ENCODE assay signal across 8 cellular contexts in genomic region chr7:107563072-107563760, GRCh38. TPM values are rescaled to one million over a fixed set of nuclear protein-coding genes. Genes with fewer than 3 reads are reported as not detected.
A peak's percentile ranks its signal among the peaks of the same experiment; 100 is the strongest.
DNase-seq lines count a peak whose midpoint lies in the region; ATAC-seq, FAIRE-seq and TF ChIP-seq lines count a peak whose summit lies in the region.

No MANE protein-coding gene starts in this region.

- peaks cover 50% of the 10 kb centered on the region for H3K4me1 ChIP-seq in CD8-positive, alpha-beta memory T cell (ENCODE audit: insufficient read depth, low read length)
- H3K4me1 ChIP-seq in RWPE2 (ENCODE audit: insufficient read depth, poor library complexity, severe bottlenecking) (peaks cover 37% of the 10 kb centered on the region), endothelial cell of umbilical vein (ENCODE audit: control insufficient read depth, extremely low read depth, insufficient read depth, low read length) (peaks cover 33% of the 10 kb centered on the region), muscle layer of duodenum (ENCODE audit: control insufficient read depth in 1 of 2, insufficient read depth in 2 of 2, low read length in 2 of 2) (peaks cover 6 to 43% of the 10 kb centered on the region in 2 donors)

- TF ChIP-seq POLR2A in endothelial cell of umbilical vein (IDR thresholded peaks at IDR 0.05; ENCODE audit: low read depth, low read length) = no peak

- ATAC-seq in GM19438 (IDR thresholded peaks at IDR 0.05; ENCODE audit: low read depth, unreplicated experiment) (peak; percentile 62), HG03432 (IDR thresholded peaks at IDR 0.05; ENCODE audit: unreplicated experiment) (peak; percentile 69), RWPE2 (ENCODE audit: low read depth) (peak; percentile 49)

- H3K9me3 Mint-ChIP-seq in CD8-positive, alpha-beta memory T cell = no peaks in the 10 kb centered on the region

- CTCF ChIA-PET in CD8-positive, alpha-beta memory T cell (lab: Charles Lee) = interaction anchor here (1.2 to 1.4 kb wide), 4 partner anchors 14 to 316 kb away, joined by 3 to 5 read pairs (median 4); no protein-coding TSS in a partner anchor
- CTCF ChIA-PET in endothelial cell of umbilical vein (lab: Charles Lee) (interaction anchor here (0.7 to 3.0 kb wide), 7 partner anchors 9 to 312 kb away, joined by 3 to 10 read pairs (median 4); no protein-coding TSS in a partner anchor), HEK293T (lab: Yijun Ruan, JAX) (interaction anchor here (0.7 kb wide), 1 partner anchor 414 kb away, joined by 3 read pairs; no protein-coding TSS in a partner anchor)

- peak overlapping the region; percentile 91 to 98 (median 94) for H3K27ac Mint-ChIP-seq in CD8-positive, alpha-beta memory T cell

- no peaks in the 10 kb centered on the region for H3K36me3 ChIP-seq in CD8-positive, alpha-beta memory T cell (ENCODE audit: insufficient read depth, low read length)
- peaks cover 32% of the 10 kb centered on the region for H3K36me3 ChIP-seq in RWPE2 (ENCODE audit: low read depth)
- H3K36me3 ChIP-seq in endothelial cell of umbilical vein (ENCODE audit: control insufficient read depth in 2 of 2, extremely low read depth in 1 of 2, insufficient read depth in 2 of 2, low read length in 2 of 2) = no peaks in the 10 kb centered on the region
- peaks cover 0 to 6% of the 10 kb centered on the region in 2 donors for H3K36me3 ChIP-seq in muscle layer of duodenum (ENCODE audit: control insufficient read depth in 1 of 2, insufficient read depth in 2 of 2, low read length in 2 of 2)

- H3K9me3 ChIP-seq in CD8-positive, alpha-beta memory T cell (ENCODE audit: low read length) = no peaks in the 10 kb centered on the region
- H3K9me3 ChIP-seq in RWPE2 (ENCODE audit: severe bottlenecking) (no peaks in the 10 kb centered on the region), endothelial cell of umbilical vein (replicated peaks; ENCODE audit: control insufficient read depth, insufficient read depth, low read length) (no peaks in the 10 kb centered on the region), muscle layer of duodenum (ENCODE audit: control insufficient read depth in 1 of 2, low read length in 2 of 2) (no peaks in the 10 kb centered on the region)

- no peaks in the 10 kb centered on the region for H3K27me3 Mint-ChIP-seq in CD8-positive, alpha-beta memory T cell

- H3K36me3 Mint-ChIP-seq in CD8-positive, alpha-beta memory T cell = peaks cover 0 to 20% (median 0%) of the 10 kb centered on the region in 3 donors

- H2AFZ ChIP-seq in endothelial cell of umbilical vein (ENCODE audit: low read depth, low read length) = peak overlapping the region; percentile 98

- H3K27me3 ChIP-seq in CD8-positive, alpha-beta memory T cell (ENCODE audit: insufficient read depth, low read length, poor library complexity, severe bottlenecking) = no peaks in the 10 kb centered on the region
- no peaks in the 10 kb centered on the region for H3K27me3 ChIP-seq in RWPE2 (ENCODE audit: insufficient read depth, poor library complexity, severe bottlenecking)
- H3K27me3 ChIP-seq in endothelial cell of umbilical vein (ENCODE audit: control insufficient read depth in 2 of 2, insufficient read depth in 2 of 2, low read length in 2 of 2) = no peaks in the 10 kb centered on the region
- H3K27me3 ChIP-seq in muscle layer of duodenum (ENCODE audit: low read depth, low read length) = no peaks in the 10 kb centered on the region

- H3K4me3 ChIP-seq in CD8-positive, alpha-beta memory T cell (ENCODE audit: low read length) = peak overlapping the region; percentile 77
- peak overlapping the region; percentile 94 for H3K4me3 ChIP-seq in RWPE2 (ENCODE audit: severe bottlenecking)
- H3K4me3 ChIP-seq in endothelial cell of umbilical vein (replicated peaks in 1 of 3; ENCODE audit: insufficient read depth in 1 of 3, low read depth in 1 of 3, low read length in 3 of 3) = peak overlapping the region; percentile 87 to 99 (median 95)
- peak overlapping the region; percentile 72 to 92 for H3K4me3 ChIP-seq in muscle layer of duodenum (ENCODE audit: low read depth in 1 of 2, low read length in 2 of 2)

- H3K4me3 Mint-ChIP-seq in CD8-positive, alpha-beta memory T cell = peak overlapping the region; percentile 78 to 96 (median 86)

- intact Hi-C loops in endothelial cell of umbilical vein (cut with micrococcal nuclease) = loop anchor here (5.0 to 10.0 kb wide), 2 partner anchors 101 to 162 kb away; no protein-coding TSS in a partner anchor

- peak overlapping the region; percentile 92 for H3K27ac ChIP-seq in CD8-positive, alpha-beta memory T cell (ENCODE audit: low read depth, low read length)
- H3K27ac ChIP-seq in RWPE2 (ENCODE audit: poor library complexity, severe bottlenecking) (peak overlapping the region; percentile 90), endothelial cell of umbilical vein (ENCODE audit: insufficient read depth, low read depth, low read length) (peak overlapping the region; percentile 72), muscle layer of duodenum (ENCODE audit: low read length) (peak overlapping the region; percentile 91)

- peaks cover 56 to 69% (median 63%) of the 10 kb centered on the region in 3 donors for H3K4me1 Mint-ChIP-seq in CD8-positive, alpha-beta memory T cell

- no peak for DNase-seq in CD8-positive, alpha-beta memory T cell
- DNase-seq in RWPE2 (ENCODE audit: low spot score) (peak; percentile 64), endothelial cell of umbilical vein (ENCODE audit: low read depth, low spot score) (no peak), islet precursor cell (no peak), HEK293T (ENCODE audit: extremely low spot score) (no peak)

- POLR2A ChIA-PET in CD8-positive, alpha-beta memory T cell (lab: Charles Lee) = interaction anchor here (0.5 to 2.7 kb wide), 6 partner anchors 17 to 699 kb away, joined by 3 to 22 read pairs (median 6); partner anchors contain the start of genes BCAP29, CBLL1 and HBP1
- POLR2A ChIA-PET in endothelial cell of umbilical vein (lab: Charles Lee) = interaction anchor here (1.2 kb wide), 1 partner anchor 32 kb away, joined by 5 read pairs; no protein-coding TSS in a partner anchor
- POLR2A ChIA-PET in HEK293T (lab: Yijun Ruan, JAX) = interaction anchor here (0.8 to 1.9 kb wide), 9 partner anchors 9 to 395 kb away, joined by 3 to 5 read pairs (median 4); partner anchors contain the start of genes BCAP29 and HBP1

- TF ChIP-seq CTCF in RWPE2 (IDR thresholded peaks at IDR 0.05; ENCODE audit: poor library complexity, severe bottlenecking) (no peak), endothelial cell of umbilical vein (IDR thresholded peaks at IDR 0.05; ENCODE audit: extremely low read depth in 1 of 2, insufficient read depth in 1 of 2, low read depth in 1 of 2, low read length in 2 of 2) (no peak)

- no TSS peak for BruUV-seq in endothelial cell of umbilical vein (replicated peaks; lab: Mats Ljungman, UMichigan)

- peaks cover 43% of the 10 kb centered on the region for H3K79me2 ChIP-seq in endothelial cell of umbilical vein (ENCODE audit: control insufficient read depth, insufficient read depth, low read length)

- no peak for FAIRE-seq in endothelial cell of umbilical vein (lab: Jason Lieb, UNC)

- H3K9ac ChIP-seq in endothelial cell of umbilical vein (replicated peaks; ENCODE audit: extremely low read depth, insufficient read depth, low read length) = peak overlapping the region; percentile 78

- H3K4me2 ChIP-seq in endothelial cell of umbilical vein (ENCODE audit: insufficient read depth, low read length) = peak overlapping the region; percentile 99

- no peaks in the 10 kb centered on the region for H4K20me1 ChIP-seq in endothelial cell of umbilical vein (replicated peaks; ENCODE audit: control insufficient read depth, extremely low read depth, insufficient read depth, low read length)

- no peaks in the 10 kb centered on the region for H3K9me1 ChIP-seq in endothelial cell of umbilical vein (replicated peaks; ENCODE audit: control insufficient read depth, extremely low read depth, insufficient read depth, low read length)

- dilution Hi-C loops in endothelial cell of umbilical vein (cut with MboI; ENCODE audit: extremely low pct_ligation_motif_present, low sequenced_read_pairs) = no loop called here

TF ChIP-seq in endothelial cell of umbilical vein, 7 proteins besides CTCF, POLR2A, EP300 and RAD21 (continues in another document):
- no peak for TF ChIP-seq MYC (IDR thresholded peaks at IDR 0.05; ENCODE audit: low read depth, low read length)

RNA-seq across cellular contexts. Expression of gene COG5, which starts 0.5 kb away (rescaled TPM):
- total RNA-seq in CD8-positive, alpha-beta memory T cell = 10 to 100 TPM; 29.2 to 38.9 TPM
- 39.4 TPM for polyA plus RNA-seq in CD8-positive, alpha-beta memory T cell
- total RNA-seq in endothelial cell of umbilical vein = 42.4 and 45.3 TPM in 2 replicates
- polyA plus RNA-seq in endothelial cell of umbilical vein = 18.0 and 18.8 TPM in 2 replicates
- polyA plus RNA-seq in endothelial cell of umbilical vein (2011; cell fraction: cytosol; rRNA removed) = 18.9 and 20.1 TPM in 2 replicates
- polyA plus RNA-seq in endothelial cell of umbilical vein (2011; cell fraction: nucleus; rRNA removed) = 45.6 and 45.8 TPM in 2 replicates
- 25.6 and 29.6 TPM in 2 replicates for polyA plus RNA-seq in endothelial cell of umbilical vein (2012)
- polyA minus RNA-seq in endothelial cell of umbilical vein = 66.6 and 71.3 TPM in 2 replicates
- 15.0 TPM for polyA minus RNA-seq in endothelial cell of umbilical vein (2011; cell fraction: cytosol; rRNA and poly(A)+ RNA removed)
- 117 and 138 TPM in 2 replicates for polyA minus RNA-seq in endothelial cell of umbilical vein (2011; cell fraction: nucleus; rRNA and poly(A)+ RNA removed)

RNA-seq across cellular contexts. Expression of gene DUS4L, which starts 0.6 kb away (rescaled TPM):
- total RNA-seq in CD8-positive, alpha-beta memory T cell = 10 to 100 TPM; 11.6 TPM
- 6.6 TPM for polyA plus RNA-seq in CD8-positive, alpha-beta memory T cell
- total RNA-seq in endothelial cell of umbilical vein = 9.6 and 9.8 TPM in 2 replicates
- 1.7 and 2.5 TPM in 2 replicates for polyA plus RNA-seq in endothelial cell of umbilical vein
- 3.0 and 3.3 TPM in 2 replicates for polyA plus RNA-seq in endothelial cell of umbilical vein (2011; cell fraction: cytosol; rRNA removed)
- 6.7 and 11.2 TPM in 2 replicates for polyA plus RNA-seq in endothelial cell of umbilical vein (2011; cell fraction: nucleus; rRNA removed)
- polyA plus RNA-seq in endothelial cell of umbilical vein (2012) = 4.7 and 6.5 TPM in 2 replicates
- polyA minus RNA-seq in endothelial cell of umbilical vein = 4.1 and 6.2 TPM in 2 replicates
- 4.6 TPM for polyA minus RNA-seq in endothelial cell of umbilical vein (2011; cell fraction: cytosol; rRNA and poly(A)+ RNA removed)
- 11.2 and 15.1 TPM in 2 replicates for polyA minus RNA-seq in endothelial cell of umbilical vein (2011; cell fraction: nucleus; rRNA and poly(A)+ RNA removed)

RNA-seq across cellular contexts. Expression of gene BCAP29, which starts 16.8 kb away (rescaled TPM):
- total RNA-seq in CD8-positive, alpha-beta memory T cell = 10 to 100 TPM; 46.5 to 48.7 TPM
- 44.6 TPM for polyA plus RNA-seq in CD8-positive, alpha-beta memory T cell
- total RNA-seq in endothelial cell of umbilical vein = 162 and 175 TPM in 2 replicates
- 53.1 and 122 TPM in 2 replicates for polyA plus RNA-seq in endothelial cell of umbilical vein
- 64.2 and 76.0 TPM in 2 replicates for polyA plus RNA-seq in endothelial cell of umbilical vein (2011; cell fraction: cytosol; rRNA removed)
- polyA plus RNA-seq in endothelial cell of umbilical vein (2011; cell fraction: nucleus; rRNA removed) = 67.1 and 94.5 TPM in 2 replicates
- 171 and 188 TPM in 2 replicates for polyA plus RNA-seq in endothelial cell of umbilical vein (2012)
- polyA minus RNA-seq in endothelial cell of umbilical vein = 52.2 and 62.7 TPM in 2 replicates
- 13.1 TPM for polyA minus RNA-seq in endothelial cell of umbilical vein (2011; cell fraction: cytosol; rRNA and poly(A)+ RNA removed)
- polyA minus RNA-seq in endothelial cell of umbilical vein (2011; cell fraction: nucleus; rRNA and poly(A)+ RNA removed) = 82.6 and 85.4 TPM in 2 replicates
